In genomic region chr22:20020533-20021195, GRCh38 we compare ENCODE assay signal across 8 cellular contexts. TPM values are rescaled to one million over a fixed set of nuclear protein-coding genes. Genes with fewer than 3 reads are reported as not detected.
A peak's percentile ranks its signal among the peaks of the same experiment; 100 is the strongest.
DNase-seq lines count a peak whose midpoint lies in the region; ATAC-seq and TF ChIP-seq lines count a peak whose summit lies in the region.

Gene TANGO2, plus strand, starts transcription at chr22:20021110. Its CDS starts 15,689 bp downstream, at chr22:20036799.

- ATAC-seq in HG02642 (IDR thresholded peaks at IDR 0.05; ENCODE audit: poor library complexity, unreplicated experiment): peak; percentile 77

- H3K4me3 ChIP-seq in GM08714 (ENCODE audit: low read length) (peak within 1 kb of the TSS; percentile 93), cardiac muscle cell (peak within 1 kb of the TSS; percentile 86), tibial nerve (peak within 1 kb of the TSS; percentile 65 to 97 (median 83))

- no peaks in the 10 kb centered on the region for H3K9me3 ChIP-seq in cardiac muscle cell (ENCODE audit: low read depth)
- no peaks in the 10 kb centered on the region for H3K9me3 ChIP-seq in tibial nerve

- H3K27ac ChIP-seq in cardiac muscle cell (no peak within 1 kb of the TSS), tibial nerve (peak within 1 kb of the TSS; percentile 66 to 93 (median 86))

- no peaks in the 10 kb centered on the region for H3K36me3 ChIP-seq in cardiac muscle cell
- peaks cover 0 to 8% (median 0%) of the 10 kb centered on the region in 3 donors for H3K36me3 ChIP-seq in tibial nerve

- H3K4me1 ChIP-seq in cardiac muscle cell (ENCODE audit: low read depth): peaks cover 5% of the 10 kb centered on the region
- peaks cover 0 to 44% (median 24%) of the 10 kb centered on the region in 4 donors for H3K4me1 ChIP-seq in tibial nerve

- DNase-seq in NCI-H1105 treated with DMSO at 0.1 percent for 48 hours (lab: John Stamatoyannopoulos, UW) (peak; percentile 74), SW480 (ENCODE audit: low spot score) (peak; percentile 81), cardiac muscle cell (ENCODE audit: low read depth in 1 of 2, low spot score in 1 of 2) (peak; percentile 93 to 96), pons (ENCODE audit: low spot score) (peak; percentile 89), tibial nerve (ENCODE audit: low spot score in 2 of 2) (peak; percentile 86)
- peak; percentile 84 for DNase-seq in activated naive CD8-positive, alpha-beta T cell treated with anti-CD3 and anti-CD28 coated beads, Interleukin-2, amount 50 U/mL, for 16 hours (ENCODE audit: low read depth, low spot score)

- TF ChIP-seq POLR2A in tibial nerve (IDR thresholded peaks at IDR 0.05): peak; percentile 81 to 83

- H3K27me3 ChIP-seq in cardiac muscle cell (peaks cover 38% of the 10 kb centered on the region), tibial nerve (no peaks in the 10 kb centered on the region)

- TF ChIP-seq EP300 in tibial nerve (IDR thresholded peaks at IDR 0.05): peak in 1 of 2 donors; percentile 53

- WGBS in tibial nerve, 2 donors: 1 to 3% methylated on average over 10 to 51 of the region's 61 CpGs

- TF ChIP-seq CTCF in cardiac muscle cell (IDR thresholded peaks at IDR 0.05; ENCODE audit: low read depth, low read length) (no peak), tibial nerve (IDR thresholded peaks at IDR 0.05) (peak in 2 of 5 experiments; percentile 13 to 30)

RNA-seq across cellular contexts. Expression of gene TANGO2, which starts in this region (rescaled TPM):
- total RNA-seq in cardiac muscle cell (19.4 and 21.9 TPM in 2 replicates), tibial nerve (10 to 100 TPM; 31.7 to 56.7 (median 39.0) TPM)
- polyA plus RNA-seq in cardiac muscle cell: 17.5 and 18.7 TPM in 2 replicates
